ENCODE assay signal across 21 cellular contexts in the genomic region with DNA sequence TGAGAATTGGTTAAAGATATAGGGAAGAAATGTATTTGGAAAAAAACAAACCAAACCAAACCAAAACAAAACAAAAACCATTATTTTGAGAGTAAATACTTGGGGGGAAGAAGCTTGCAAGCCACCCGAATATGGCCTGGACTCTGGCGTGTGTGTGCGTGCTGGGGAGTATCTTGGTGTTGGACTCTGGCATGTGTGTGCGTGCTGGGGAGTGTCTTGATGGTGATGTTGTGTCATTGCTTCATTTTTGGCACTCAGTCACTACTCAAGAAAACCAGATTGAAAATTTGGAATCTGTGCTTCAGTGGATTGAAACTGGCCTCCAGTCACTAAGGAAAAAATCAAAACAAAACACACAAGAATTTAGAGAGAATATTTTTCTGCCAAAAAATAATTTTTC.
DNase-seq lines count a peak whose midpoint lies in the region; ATAC-seq, FAIRE-seq and TF ChIP-seq lines count a peak whose summit lies in the region.
"Had no signal": no experiment of that assay in that cellular context is flagged by ENCODE, and none has a peak within 500 bp of the region (broad histone marks: within the 10 kb centered on the region; RNA-seq: fewer than 3 reads in every experiment).

No MANE protein-coding gene starts in this region.

- no peak overlapping the region for H3K4me2 ChIP-seq in skeletal muscle satellite cell (ENCODE audit: low read length)
- H3K4me2 ChIP-seq: GM23338, hepatocyte, SK-N-SH had no signal

- peaks cover 12% of the 10 kb centered on the region for H3K36me3 Mint-ChIP-seq in activated T-cell treated with anti-CD3 and anti-CD28 coated beads, Interleukin-2, amount 50 U/mL, for 24 hours (ENCODE audit: low read depth)

- H3K4me3 ChIP-seq in choroid plexus epithelial cell (ENCODE audit: low read depth, low read length) (no peak overlapping the region), right cardiac atrium (ENCODE audit: low read length) (no peak overlapping the region), skeletal muscle satellite cell (ENCODE audit: low read length) (no peak overlapping the region)
- H3K4me3 ChIP-seq: GM23338, hepatocyte, upper lobe of left lung had no signal

- H3K36me3 ChIP-seq in skeletal muscle satellite cell (ENCODE audit: insufficient read depth, low read length), result no peaks in the 10 kb centered on the region
- H3K36me3 ChIP-seq: upper lobe of left lung had no signal

- peaks cover 23% of the 10 kb centered on the region for H3K4me1 Mint-ChIP-seq in activated T-cell treated with anti-CD3 and anti-CD28 coated beads, Interleukin-2, amount 50 U/mL, for 24 hours (ENCODE audit: low read depth)

- no peak overlapping the region for H3K4me3 Mint-ChIP-seq in activated T-cell treated with anti-CD3 and anti-CD28 coated beads, Interleukin-2, amount 50 U/mL, for 24 hours
- H3K4me3 Mint-ChIP-seq: GM23338 had no signal

- H3K4me1 ChIP-seq in right cardiac atrium (ENCODE audit: control insufficient read depth, insufficient read depth, low read length) (peaks cover 4% of the 10 kb centered on the region), skeletal muscle satellite cell (ENCODE audit: control insufficient read depth, insufficient read depth, low read length) (peaks cover 21% of the 10 kb centered on the region)

- FAIRE-seq in urothelium cell line (lab: Jason Lieb, UNC), result no peak
- FAIRE-seq: GM12891, TTC549 had no signal

- WGBS in right cardiac atrium, result 76% methylated on average over 4 of the region's 4 CpGs

- peak overlapping the region; percentile 47 for H3K9ac ChIP-seq in skeletal muscle satellite cell (ENCODE audit: low read depth, low read length)
- H3K9ac ChIP-seq: SK-N-SH had no signal

- no peak overlapping the region for H3K27ac Mint-ChIP-seq in activated T-cell treated with anti-CD3 and anti-CD28 coated beads, Interleukin-2, amount 50 U/mL, for 24 hours
- H3K27ac Mint-ChIP-seq: GM23338 had no signal

- no peak for TF ChIP-seq CTCF in choroid plexus epithelial cell (conservative IDR thresholded peaks at IDR 0.05; ENCODE audit: low read depth, low read length)

- H3K27me3 ChIP-seq in right cardiac atrium (ENCODE audit: control insufficient read depth, insufficient read depth) (no peaks in the 10 kb centered on the region), skeletal muscle satellite cell (ENCODE audit: control insufficient read depth, insufficient read depth, low read length) (no peaks in the 10 kb centered on the region)
- H3K27me3 ChIP-seq: hepatocyte, upper lobe of left lung had no signal

- intact Hi-C loops in right cardiac atrium (cut with DNase I), result no loop called here

- DNase-seq in EH (ENCODE audit: low read depth), result peak; percentile 69
- peak; percentile 36 for DNase-seq in choroid plexus epithelial cell (ENCODE audit: low read depth)
- DNase-seq in right cardiac atrium, result peak; percentile 78 to 90 (median 84)
- no peak for DNase-seq in globus pallidus (ENCODE audit: low spot score)
- no peak for DNase-seq in urothelium cell line (ENCODE audit: low spot score)
- DNase-seq in NAMALWA (ENCODE audit: low spot score), result no peak
- DNase-seq in activated T-cell treated with anti-CD3 and anti-CD28 coated beads, Interleukin-2, amount 50 U/mL, for 24 hours, result no peak
- DNase-seq: activated CD8-positive, alpha-beta memory T cell treated with anti-CD3 and anti-CD28 coated beads for 24 hours; activated effector memory CD4-positive, alpha-beta T cell treated with anti-CD3 and anti-CD28 coated beads, Interleukin-2, amount 50 U/mL, for 16 hours; C1 segment of cervical spinal cord; effector CD8-positive, alpha-beta T cell; NCI-H1417 treated with DMSO at 0.1 percent for 48 hours; NCI-H446 treated with DMSO at 0.1 percent for 48 hours; SK-N-SH; upper lobe of left lung had no signal

- peak; percentile 70 to 87 for ATAC-seq in right cardiac atrium
- ATAC-seq: GM23338, left colon had no signal

- H3K9me3 Mint-ChIP-seq in activated T-cell treated with anti-CD3 and anti-CD28 coated beads, Interleukin-2, amount 50 U/mL, for 24 hours, result no peaks in the 10 kb centered on the region
- H3K9me3 Mint-ChIP-seq: GM23338 had no signal

- no peak overlapping the region for H3K27ac ChIP-seq in right cardiac atrium (ENCODE audit: low read length)
- H3K27ac ChIP-seq: hepatocyte, upper lobe of left lung had no signal

- no peaks in the 10 kb centered on the region for H3K9me3 ChIP-seq in right cardiac atrium (ENCODE audit: control insufficient read depth, low read length)
- no peaks in the 10 kb centered on the region for H3K9me3 ChIP-seq in skeletal muscle satellite cell (replicated peaks; ENCODE audit: low read length)
- H3K9me3 ChIP-seq: SK-N-SH, upper lobe of left lung had no signal

- no peaks in the 10 kb centered on the region for H3K27me3 Mint-ChIP-seq in activated T-cell treated with anti-CD3 and anti-CD28 coated beads, Interleukin-2, amount 50 U/mL, for 24 hours

Comparison
In these comparisons a context has a peak if more than half of its experiments do, and no peak if none do; other contexts are left out.
1. DNase-seq: peak in EH (single experiment), choroid plexus epithelial cell (single experiment) and right cardiac atrium (3 of 3); none in globus pallidus (single experiment), urothelium cell line (single experiment), NAMALWA (single experiment) and activated T-cell treated with anti-CD3 and anti-CD28 coated beads, Interleukin-2, amount 50 U/mL, for 24 hours (single experiment).